Comparison of ENCODE assay signal across 8 cellular contexts in the genomic region with DNA sequence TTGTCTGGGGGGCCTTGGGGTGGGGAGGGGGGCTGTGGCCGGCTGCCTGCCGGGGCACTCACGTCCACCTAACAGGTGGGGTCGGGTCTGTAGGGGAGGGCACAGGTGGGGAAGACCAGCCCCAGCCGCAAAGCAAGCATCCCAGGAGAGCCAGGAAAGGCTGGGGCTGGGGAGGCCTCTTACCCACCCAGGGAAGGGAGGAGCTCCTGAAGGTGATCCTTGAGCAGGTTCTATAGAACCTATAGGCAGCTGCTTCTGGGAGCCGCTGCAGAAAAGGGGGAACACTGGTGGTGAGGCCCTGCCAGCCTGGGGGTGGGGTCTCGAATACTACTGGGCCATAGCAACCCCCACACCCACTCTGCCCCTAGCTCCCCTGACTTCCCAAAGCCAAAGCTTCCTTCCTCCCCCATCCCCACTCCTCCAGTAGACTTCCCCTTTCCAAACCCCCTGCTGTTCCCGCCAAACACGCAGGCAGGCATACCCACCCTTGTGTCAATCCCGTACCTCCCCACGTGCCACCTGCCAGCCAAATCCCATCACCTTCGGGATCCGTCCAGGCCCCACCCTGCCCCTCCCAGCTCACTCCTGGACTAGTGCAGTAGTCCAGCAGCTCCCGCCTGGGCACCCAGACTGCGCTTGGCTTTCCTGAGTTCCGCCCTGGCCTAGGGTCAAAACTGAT. TPM values are rescaled to one million over a fixed set of nuclear protein-coding genes. Genes with fewer than 3 reads are reported as not detected.
DNase-seq lines count a peak whose midpoint lies in the region; ATAC-seq and TF ChIP-seq lines count a peak whose summit lies in the region.

No MANE protein-coding gene starts in this region.

- no peak for DNase-seq in CD8-positive, alpha-beta T cell
- DNase-seq in G401 (ENCODE audit: low spot score) (no peak), GM13977 (ENCODE audit: low spot score) (no peak)
- no peak for DNase-seq in activated naive CD4-positive, alpha-beta T cell (lab: John Stamatoyannopoulos, UW)

- POLR2A ChIA-PET in CD8-positive, alpha-beta T cell (lab: Charles Lee): interaction anchor here (0.5 to 3.4 kb wide), 3 partner anchors 18 to 852 kb away, joined by 3 to 16 read pairs (median 3); a partner anchor contains a TSS

- no peaks in the 10 kb centered on the region for H3F3A ChIP-seq in OCI-LY1 (ENCODE audit: insufficient read depth, low read length)

- no peak overlapping the region for H2AFZ ChIP-seq in OCI-LY1 (ENCODE audit: low read length)
- no peak overlapping the region for H2AFZ ChIP-seq in parathyroid adenoma

- CTCF ChIA-PET in CD8-positive, alpha-beta T cell (lab: Charles Lee): interaction anchor here (1.3 kb wide), 2 partner anchors 9 to 13 kb away, joined by 4 read pairs; no protein-coding TSS in a partner anchor

- H3K27ac ChIP-seq in CD8-positive, alpha-beta T cell (ENCODE audit: low read depth, low read length): peak overlapping the region; percentile 93
- peak overlapping the region; percentile 79 for H3K27ac ChIP-seq in OCI-LY1 (ENCODE audit: low read depth, low read length, poor library complexity, severe bottlenecking)
- H3K27ac ChIP-seq in parathyroid adenoma: peak overlapping the region; percentile 32

- H3K4me1 ChIP-seq in CD8-positive, alpha-beta T cell (ENCODE audit: insufficient read depth, low read length): peaks cover 91% of the 10 kb centered on the region
- H3K4me1 ChIP-seq in OCI-LY1 (ENCODE audit: insufficient read depth, low read length, severe bottlenecking) (peaks cover 73% of the 10 kb centered on the region), endocrine pancreas (ENCODE audit: control insufficient read depth, insufficient read depth, low read length) (no peaks in the 10 kb centered on the region), parathyroid adenoma (peaks cover 22% of the 10 kb centered on the region)

- in situ Hi-C loops in G401 (cut with HindIII; ENCODE audit: low sequenced_read_pairs) (no loop called here), GM13977 (cut with MboI; ENCODE audit: low pct_unique_long_range_greater_than_20kb, low sequenced_read_pairs, unreplicated experiment) (no loop called here)

- H4K20me1 ChIP-seq in OCI-LY1 (ENCODE audit: insufficient read depth, low read length): no peaks in the 10 kb centered on the region

- no peak for ATAC-seq in CD8-positive, alpha-beta T cell
- ATAC-seq in HG03521 (IDR thresholded peaks at IDR 0.05; ENCODE audit: unreplicated experiment): no peak

- no peaks in the 10 kb centered on the region for H3K9me3 Mint-ChIP-seq in CD8-positive, alpha-beta T cell

- H3K9me2 ChIP-seq in OCI-LY1 (ENCODE audit: low read depth, low read length): no peaks in the 10 kb centered on the region

- H3K27ac Mint-ChIP-seq in CD8-positive, alpha-beta T cell: peak overlapping the region; percentile 73

- H3K4me2 ChIP-seq in OCI-LY1 (ENCODE audit: low read length): peak overlapping the region; percentile 90; the same call in 1 of the 2 replicates
- H3K4me2 ChIP-seq in parathyroid adenoma (ENCODE audit: low read length): no peak overlapping the region

- intact Hi-C loops in CD8-positive, alpha-beta T cell (cut with DNase I, micrococcal nuclease): no loop called here

- H3K36me3 Mint-ChIP-seq in CD8-positive, alpha-beta T cell: peaks cover 6% of the 10 kb centered on the region

- H3K9ac ChIP-seq in OCI-LY1 (ENCODE audit: low read length) (no peak overlapping the region; the same call in 1 of the 2 replicates), endocrine pancreas (ENCODE audit: control insufficient read depth, insufficient read depth, low read length) (peak overlapping the region; percentile 38), parathyroid adenoma (no peak overlapping the region)

- H3K4me3 ChIP-seq in CD8-positive, alpha-beta T cell (ENCODE audit: low read depth, low read length): no peak overlapping the region
- H3K4me3 ChIP-seq in OCI-LY1 (ENCODE audit: low read depth, low read length, poor library complexity, severe bottlenecking): no peak overlapping the region
- H3K4me3 ChIP-seq in endocrine pancreas (ENCODE audit: control insufficient read depth, insufficient read depth, low read length): no peak overlapping the region
- H3K4me3 ChIP-seq in parathyroid adenoma (ENCODE audit: low read depth, low read length): no peak overlapping the region

- no peaks in the 10 kb centered on the region for H3K27me3 Mint-ChIP-seq in CD8-positive, alpha-beta T cell (ENCODE audit: low read depth)

- no peaks in the 10 kb centered on the region for H3K9me3 ChIP-seq in CD8-positive, alpha-beta T cell (ENCODE audit: low read length)
- H3K9me3 ChIP-seq in OCI-LY1 (ENCODE audit: low read length) (no peaks in the 10 kb centered on the region), endocrine pancreas (ENCODE audit: control insufficient read depth, low read length) (no peaks in the 10 kb centered on the region), parathyroid adenoma (ENCODE audit: control insufficient read depth, low read length) (no peaks in the 10 kb centered on the region)

- H3K79me2 ChIP-seq in OCI-LY1 (ENCODE audit: insufficient read depth, low read length) (peaks cover 6% of the 10 kb centered on the region), parathyroid adenoma (peaks cover 13% of the 10 kb centered on the region)

- H3K4me1 Mint-ChIP-seq in CD8-positive, alpha-beta T cell (ENCODE audit: low read depth): peaks cover 59% of the 10 kb centered on the region

- peak overlapping the region; percentile 76 for H3K4me3 Mint-ChIP-seq in CD8-positive, alpha-beta T cell

- no peak for TF ChIP-seq CTCF in CD8-positive, alpha-beta T cell (IDR thresholded peaks at IDR 0.05)
- no peak for TF ChIP-seq CTCF in OCI-LY1 (IDR thresholded peaks at IDR 0.05; ENCODE audit: low read length)
- TF ChIP-seq CTCF in parathyroid adenoma (IDR thresholded peaks at IDR 0.05): no peak
- no peak for TF ChIP-seq CTCF in GM13977 (IDR thresholded peaks at IDR 0.05; ENCODE audit: extremely low read depth, insufficient read depth, missing control alignments)

- H3K27me3 ChIP-seq in CD8-positive, alpha-beta T cell (ENCODE audit: insufficient read depth, low read length): no peaks in the 10 kb centered on the region
- H3K27me3 ChIP-seq in OCI-LY1 (ENCODE audit: insufficient read depth, low read length): peaks cover 6% of the 10 kb centered on the region; the same call in 1 of the 2 replicates
- no peaks in the 10 kb centered on the region for H3K27me3 ChIP-seq in endocrine pancreas (ENCODE audit: control insufficient read depth, insufficient read depth, low read length)
- H3K27me3 ChIP-seq in parathyroid adenoma (ENCODE audit: control insufficient read depth, insufficient read depth, low read length): no peaks in the 10 kb centered on the region

- no peaks in the 10 kb centered on the region for H3K36me3 ChIP-seq in CD8-positive, alpha-beta T cell (ENCODE audit: insufficient read depth, low read length)
- H3K36me3 ChIP-seq in OCI-LY1 (ENCODE audit: insufficient read depth, low read length) (no peaks in the 10 kb centered on the region), endocrine pancreas (ENCODE audit: control insufficient read depth, insufficient read depth, low read length) (no peaks in the 10 kb centered on the region), parathyroid adenoma (ENCODE audit: control insufficient read depth, insufficient read depth, low read length) (no peaks in the 10 kb centered on the region)

RNA-seq across cellular contexts. Expression of a gene that starts 5.6 kb away (rescaled TPM):
- 10 to 100 TPM; 85.7 to 88.7 TPM for total RNA-seq in CD8-positive, alpha-beta T cell
- 27.9 and 29.2 TPM in 2 replicates for total RNA-seq in G401 (2014; rRNA removed; shearing (Covaris generic))

RNA-seq across cellular contexts. Expression of a gene that starts 9.5 kb away (rescaled TPM):
- 100 to 1,000 TPM; 143 to 152 TPM for total RNA-seq in CD8-positive, alpha-beta T cell
- 7.8 and 10.7 TPM in 2 replicates for total RNA-seq in G401 (2014; rRNA removed; shearing (Covaris generic))

RNA-seq across cellular contexts. Expression of a gene that starts 27.5 kb away (rescaled TPM):
- total RNA-seq in CD8-positive, alpha-beta T cell: 100 to 1,000 TPM; 204 TPM
- 94.4 and 130 TPM in 2 replicates for total RNA-seq in G401 (2014; rRNA removed; shearing (Covaris generic))

RNA-seq across cellular contexts. Expression of a gene that starts 45.7 kb away (rescaled TPM):
- total RNA-seq in CD8-positive, alpha-beta T cell: 1 to 10 TPM; 1.9 to 2.9 TPM
- 2.5 and 5.5 TPM in 2 replicates for total RNA-seq in G401 (2014; rRNA removed; shearing (Covaris generic))

RNA-seq across cellular contexts. Expression of a gene that starts 47.4 kb away (rescaled TPM):
- total RNA-seq in CD8-positive, alpha-beta T cell: 1 to 10 TPM; 6.4 to 7.3 TPM
- 8.6 and 13.5 TPM in 2 replicates for total RNA-seq in G401 (2014; rRNA removed; shearing (Covaris generic))

Comparison
In these comparisons a context has a peak if more than half of its experiments do, and no peak if none do; other contexts are left out.
1. H3K27ac ChIP-seq: peak in every context shown above with its lines; median percentile 93 in CD8-positive, alpha-beta T cell; 79 in OCI-LY1; 32 in parathyroid adenoma.
2. RNA of a gene that starts 9.5 kb away (total RNA-seq): 143 to 152 TPM in CD8-positive, alpha-beta T cell; 7.8 to 10.7 TPM in G401; every median in the first group is over 10 times any median in the second.